ENCODE assay signal across 12 cellular contexts in the genomic region with DNA sequence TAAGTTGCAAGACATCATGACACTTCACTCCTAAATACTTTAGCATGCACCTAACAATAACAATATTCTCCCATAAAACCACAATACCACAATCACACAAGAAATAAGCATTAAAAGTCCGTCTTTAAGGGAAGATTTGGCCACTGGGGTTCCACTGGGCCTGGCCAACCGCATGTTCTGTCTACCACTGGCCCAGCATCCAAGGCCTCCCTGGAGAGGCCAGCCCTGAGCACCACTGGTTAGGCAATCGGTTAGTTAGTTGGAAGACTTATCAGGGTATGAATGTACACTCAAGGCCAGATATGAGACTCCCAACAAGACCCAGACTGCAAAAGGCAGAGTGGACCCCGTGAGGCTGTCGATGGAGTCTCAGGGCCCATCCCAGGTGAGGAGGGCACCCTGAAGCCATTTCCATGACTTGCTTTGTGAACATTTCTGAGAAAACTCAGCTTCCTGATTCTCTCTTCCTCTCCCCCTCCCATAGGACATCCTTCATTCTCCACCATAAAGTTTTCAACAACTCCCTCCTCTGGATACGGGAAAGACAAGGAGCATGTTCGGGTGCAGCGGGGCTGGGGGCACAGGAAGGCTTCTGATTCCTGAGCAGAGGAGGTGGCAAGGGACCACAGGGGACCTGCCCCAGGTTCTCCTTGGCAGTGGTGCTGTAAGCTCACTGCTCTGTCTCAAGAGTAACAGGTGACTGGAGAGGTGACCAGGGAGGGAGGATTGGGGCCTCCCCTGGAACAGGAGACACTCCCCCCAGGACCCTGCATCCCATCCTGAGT. TPM values are rescaled to one million over a fixed set of nuclear protein-coding genes. Genes with fewer than 3 reads are reported as not detected.
DNase-seq lines count a peak whose midpoint lies in the region; ATAC-seq and TF ChIP-seq lines count a peak whose summit lies in the region.
"Had no signal": no experiment of that assay in that cellular context is flagged by ENCODE, and none has a peak within 500 bp of the region (broad histone marks: within the 10 kb centered on the region; RNA-seq: fewer than 3 reads in every experiment).

No MANE protein-coding gene starts in this region.

- H3K27me3 ChIP-seq in skeletal muscle tissue (ENCODE audit: control insufficient read depth in 3 of 3, insufficient read depth in 3 of 3, low read length in 3 of 3) (no peaks in the 10 kb centered on the region), hepatocyte (no peaks in the 10 kb centered on the region)
- H3K27me3 ChIP-seq: Peyer's patch had no signal

- no peaks in the 10 kb centered on the region for H3K9me3 Mint-ChIP-seq in activated CD8-positive, alpha-beta T cell treated with anti-CD3 and anti-CD28 coated beads, Interleukin-2, amount 10 ng/mL, durations not matched to agents 7 days and 5 days (ENCODE audit: insufficient read depth)

- H4K20me1 ChIP-seq in hepatocyte (ENCODE audit: insufficient read depth, poor library complexity, severe bottlenecking) = peaks cover 81% of the 10 kb centered on the region

- no peak overlapping the region for H3K4me3 Mint-ChIP-seq in activated CD8-positive, alpha-beta T cell treated with anti-CD3 and anti-CD28 coated beads, Interleukin-2, amount 10 ng/mL, durations not matched to agents 7 days and 5 days

- no peak overlapping the region for H2AFZ ChIP-seq in hepatocyte

- H3K36me3 Mint-ChIP-seq in activated CD8-positive, alpha-beta T cell treated with anti-CD3 and anti-CD28 coated beads, Interleukin-2, amount 10 ng/mL, durations not matched to agents 7 days and 5 days (ENCODE audit: low read depth) = peaks cover 56% of the 10 kb centered on the region

- H3K4me3 ChIP-seq in fibroblast of the aortic adventitia (ENCODE audit: low read depth, low read length) (peak overlapping the region; percentile 31), skeletal muscle tissue (ENCODE audit: low read length in 3 of 3) (peak overlapping the region in 1 of 3 donors; percentile 23), hepatocyte (no peak overlapping the region)
- H3K4me3 ChIP-seq: Peyer's patch had no signal

- ATAC-seq in activated CD8-positive, alpha-beta T cell treated with anti-CD3 and anti-CD28 coated beads, Interleukin-2, amount 10 ng/mL, durations not matched to agents 7 days and 5 days = no peak
- ATAC-seq: activated CD4-positive, CD25-positive, alpha-beta regulatory T cell treated with anti-CD3 and anti-CD28 coated beads, Interleukin-2, amount 50 U/mL, for 24 hours had no signal

- peaks cover 69 to 76% (median 71%) of the 10 kb centered on the region in 3 donors for H3K4me1 ChIP-seq in skeletal muscle tissue (ENCODE audit: control insufficient read depth in 3 of 3, insufficient read depth in 3 of 3, low read length in 3 of 3)
- H3K4me1 ChIP-seq in hepatocyte (ENCODE audit: insufficient read depth) = peaks cover 47% of the 10 kb centered on the region

- peaks cover 0 to 2% (median 0%) of the 10 kb centered on the region in 3 donors for H3K36me3 ChIP-seq in skeletal muscle tissue (ENCODE audit: control insufficient read depth in 3 of 3, insufficient read depth in 3 of 3, low read length in 3 of 3)
- no peaks in the 10 kb centered on the region for H3K36me3 ChIP-seq in hepatocyte (replicated peaks; ENCODE audit: insufficient read depth, low read depth)

- 94% methylated on average over 8 of the region's 8 CpGs for WGBS in hepatocyte (ENCODE audit: low lambda C conversion rate, missing lambda C conversion rate)

- TF ChIP-seq CTCF in fibroblast of the aortic adventitia (IDR thresholded peaks at IDR 0.05; ENCODE audit: insufficient read depth, low read length) (no peak), hepatocyte (IDR thresholded peaks at IDR 0.05; ENCODE audit: poor library complexity) (no peak)

- POLR2A ChIA-PET in activated CD8-positive, alpha-beta T cell treated with anti-CD3 and anti-CD28 coated beads, Interleukin-2, amount 10 ng/mL, durations not matched to agents 7 days and 5 days (lab: Charles Lee) = interaction anchor here (0.6 to 11.8 kb wide), 3 partner anchors 13 to 32 kb away, joined by 3 to 224 read pairs (median 3); partner anchors contain the start of genes RNU4-1 and RNU4-2

- H3K27ac Mint-ChIP-seq in activated CD8-positive, alpha-beta T cell treated with anti-CD3 and anti-CD28 coated beads, Interleukin-2, amount 10 ng/mL, durations not matched to agents 7 days and 5 days = peak overlapping the region; percentile 20

- H3K27me3 Mint-ChIP-seq in activated CD8-positive, alpha-beta T cell treated with anti-CD3 and anti-CD28 coated beads, Interleukin-2, amount 10 ng/mL, durations not matched to agents 7 days and 5 days (ENCODE audit: low read depth) = no peaks in the 10 kb centered on the region

- H3K9me3 ChIP-seq in skeletal muscle tissue (ENCODE audit: control insufficient read depth in 3 of 3, low read length in 3 of 3) = no peaks in the 10 kb centered on the region
- H3K9me3 ChIP-seq in hepatocyte (ENCODE audit: low read depth) = no peaks in the 10 kb centered on the region
- H3K9me3 ChIP-seq: Peyer's patch had no signal

- H3K27ac ChIP-seq in skeletal muscle tissue (ENCODE audit: low read depth, low read length) (peak overlapping the region; percentile 56), hepatocyte (no peak overlapping the region)

- peaks cover 82% of the 10 kb centered on the region for H3K4me1 Mint-ChIP-seq in activated CD8-positive, alpha-beta T cell treated with anti-CD3 and anti-CD28 coated beads, Interleukin-2, amount 10 ng/mL, durations not matched to agents 7 days and 5 days (ENCODE audit: low read depth)

- H3K9me2 ChIP-seq in hepatocyte (replicated peaks; ENCODE audit: insufficient read depth) = no peaks in the 10 kb centered on the region

- H3K4me2 ChIP-seq in hepatocyte = no peak overlapping the region

- H3K79me2 ChIP-seq in hepatocyte = peaks cover 100% of the 10 kb centered on the region

- H3K9ac ChIP-seq in skeletal muscle tissue (ENCODE audit: low read depth in 1 of 3, low read length in 3 of 3) = no peak overlapping the region

- CTCF ChIA-PET in activated CD8-positive, alpha-beta T cell treated with anti-CD3 and anti-CD28 coated beads, Interleukin-2, amount 10 ng/mL, durations not matched to agents 7 days and 5 days (lab: Charles Lee) = interaction anchor here (5.8 to 24.5 kb wide), 2 partner anchors 8 to 31 kb away, joined by 53 to 922 read pairs; no protein-coding TSS in a partner anchor

- DNase-seq in ELR (ENCODE audit: low read depth) = peak; percentile 40
- no peak for DNase-seq in activated CD8-positive, alpha-beta T cell treated with anti-CD3 and anti-CD28 coated beads, Interleukin-2, amount 10 ng/mL, durations not matched to agents 7 days and 5 days
- peak; percentile 88 for DNase-seq in fibroblast of the aortic adventitia (ENCODE audit: low read depth)
- DNase-seq in LoVo (ENCODE audit: low spot score) = no peak
- no peak for DNase-seq in hepatocyte (ENCODE audit: low spot score)
- no peak for DNase-seq in SK-N-DZ (ENCODE audit: low spot score)
- DNase-seq: hippocampal formation; NCI-H2029; Peyer's patch; stimulated activated CD4-positive, alpha-beta T cell treated with anti-CD3 and anti-CD28 coated beads, Interleukin-1b, Interleukin-23, amount 100 ng/mL, for 48 hours had no signal

RNA-seq across cellular contexts. Expression of gene PXN, which starts 5.9 kb away (rescaled TPM):
- 100 to 1,000 TPM; 123 to 127 TPM for total RNA-seq in activated CD8-positive, alpha-beta T cell treated with anti-CD3 and anti-CD28 coated beads, Interleukin-2, amount 10 ng/mL, durations not matched to agents 7 days and 5 days
- 66.1 and 68.3 TPM in 2 replicates for total RNA-seq in fibroblast of the aortic adventitia (ENCODE audit: low replicate concordance)
- total RNA-seq in skeletal muscle tissue = 20.9 TPM
- total RNA-seq in hepatocyte = 26.7 and 30.4 TPM in 2 replicates
- 61.7 and 69.3 TPM in 2 replicates for polyA plus RNA-seq in hepatocyte
- 13.0 and 14.1 TPM in 2 replicates for polyA plus RNA-seq in SK-N-DZ (2014; cell fraction: cytosol; rRNA removed)
- 8.8 and 15.5 TPM in 2 replicates for polyA plus RNA-seq in SK-N-DZ (2014; cell fraction: nucleus; rRNA removed)

RNA-seq across cellular contexts. Expression of gene RNU4-2, which starts 32.1 kb away (rescaled TPM):
- 1,000 to 10,000 TPM; 1,982 to 3,332 TPM for total RNA-seq in activated CD8-positive, alpha-beta T cell treated with anti-CD3 and anti-CD28 coated beads, Interleukin-2, amount 10 ng/mL, durations not matched to agents 7 days and 5 days
- under 0.01 TPM in 2 replicates for total RNA-seq in fibroblast of the aortic adventitia (ENCODE audit: low replicate concordance)
- under 0.01 TPM for total RNA-seq in skeletal muscle tissue
- total RNA-seq in hepatocyte = under 0.01 TPM in 2 replicates
- not detected in 2 replicates for polyA plus RNA-seq in hepatocyte
- not detected in 2 replicates for polyA plus RNA-seq in SK-N-DZ (2014; cell fraction: cytosol; rRNA removed)
- polyA plus RNA-seq in SK-N-DZ (2014; cell fraction: nucleus; rRNA removed) = not detected in 2 replicates

RNA-seq across cellular contexts. Expression of gene RNU4-1, which starts 33.4 kb away (rescaled TPM):
- 1,000 to 10,000 TPM; 1,409 to 2,335 TPM for total RNA-seq in activated CD8-positive, alpha-beta T cell treated with anti-CD3 and anti-CD28 coated beads, Interleukin-2, amount 10 ng/mL, durations not matched to agents 7 days and 5 days
- total RNA-seq in fibroblast of the aortic adventitia (ENCODE audit: low replicate concordance) (under 0.01 TPM in 2 replicates), skeletal muscle tissue (under 0.01 TPM), hepatocyte (under 0.01 TPM in 2 replicates)
- polyA plus RNA-seq in hepatocyte = not detected in 2 replicates
- polyA plus RNA-seq in SK-N-DZ (2014; cell fraction: cytosol; rRNA removed) = not detected in 2 replicates
- not detected in 2 replicates for polyA plus RNA-seq in SK-N-DZ (2014; cell fraction: nucleus; rRNA removed)

RNA-seq across cellular contexts. Expression of gene SIRT4, which starts 42.5 kb away (rescaled TPM):
- 1 to 10 TPM; 1.2 to 1.4 TPM for total RNA-seq in activated CD8-positive, alpha-beta T cell treated with anti-CD3 and anti-CD28 coated beads, Interleukin-2, amount 10 ng/mL, durations not matched to agents 7 days and 5 days
- total RNA-seq in fibroblast of the aortic adventitia (ENCODE audit: low replicate concordance) (0.90 and 3.6 TPM in 2 replicates), skeletal muscle tissue (3.7 TPM), hepatocyte (3.9 and 7.7 TPM in 2 replicates)
- polyA plus RNA-seq in hepatocyte = 3.0 and 5.5 TPM in 2 replicates
- polyA plus RNA-seq in SK-N-DZ (2014; cell fraction: cytosol; rRNA removed) = 3.7 and 4.6 TPM in 2 replicates
- 0.33 and 2.4 TPM in 2 replicates for polyA plus RNA-seq in SK-N-DZ (2014; cell fraction: nucleus; rRNA removed)

RNA-seq across cellular contexts. Expression of gene RPLP0, which starts 58.7 kb away (rescaled TPM):
- total RNA-seq in activated CD8-positive, alpha-beta T cell treated with anti-CD3 and anti-CD28 coated beads, Interleukin-2, amount 10 ng/mL, durations not matched to agents 7 days and 5 days = 1,000 to 10,000 TPM; 2,051 to 2,121 TPM
- total RNA-seq in fibroblast of the aortic adventitia (ENCODE audit: low replicate concordance) = 1,185 and 3,518 TPM in 2 replicates
- total RNA-seq in skeletal muscle tissue = 2,458 TPM
- 3,730 and 3,982 TPM in 2 replicates for total RNA-seq in hepatocyte
- 775 and 798 TPM in 2 replicates for polyA plus RNA-seq in hepatocyte
- 4,714 and 5,742 TPM in 2 replicates for polyA plus RNA-seq in SK-N-DZ (2014; cell fraction: cytosol; rRNA removed)
- polyA plus RNA-seq in SK-N-DZ (2014; cell fraction: nucleus; rRNA removed) = 2,778 and 4,188 TPM in 2 replicates

Comparison
In these comparisons a context has a peak if more than half of its experiments do, and no peak if none do; other contexts are left out.
1. DNase-seq: peak in ELR (single experiment) and fibroblast of the aortic adventitia (single experiment); none in activated CD8-positive, alpha-beta T cell treated with anti-CD3 and anti-CD28 coated beads, Interleukin-2, amount 10 ng/mL, durations not matched to agents 7 days and 5 days (single experiment), LoVo (single experiment), hepatocyte (single experiment) and SK-N-DZ (single experiment).
2. RNA of gene RNU4-2, which starts 32.1 kb away (total RNA-seq): 1,982 to 3,332 TPM in activated CD8-positive, alpha-beta T cell treated with anti-CD3 and anti-CD28 coated beads, Interleukin-2, amount 10 ng/mL, durations not matched to agents 7 days and 5 days; under 0.01 TPM in fibroblast of the aortic adventitia, under 0.01 TPM in skeletal muscle tissue (single experiment) and under 0.01 TPM in hepatocyte; every median in the first group is over 1,000 times any median in the second.
3. RNA of gene RNU4-1, which starts 33.4 kb away (total RNA-seq): 1,409 to 2,335 TPM in activated CD8-positive, alpha-beta T cell treated with anti-CD3 and anti-CD28 coated beads, Interleukin-2, amount 10 ng/mL, durations not matched to agents 7 days and 5 days; under 0.01 TPM in fibroblast of the aortic adventitia, under 0.01 TPM in skeletal muscle tissue (single experiment) and under 0.01 TPM in hepatocyte; every median in the first group is over 1,000 times any median in the second.